ENCODE assay signal across 30 cellular contexts in genomic region chr12:128856791-128857078, GRCh38. TPM values are rescaled to one million over a fixed set of nuclear protein-coding genes. Genes with fewer than 3 reads are reported as not detected.
"Had no signal": no experiment of that assay in that cellular context is flagged by ENCODE, and none has a peak within 500 bp of the region (broad histone marks: within the 10 kb centered on the region; RNA-seq: fewer than 3 reads in every experiment).

No MANE protein-coding gene starts in this region.

- H3K4me3 ChIP-seq: breast epithelium, SK-N-MC had no signal

- H3K4me1 Mint-ChIP-seq: activated CD4-positive, alpha-beta T cell treated with anti-CD3 and anti-CD28 coated beads, Interleukin-2, amount 10 ng/mL, durations not matched to agents 7 days and 5 days; activated naive CD4-positive, alpha-beta T cell treated with anti-CD3 and anti-CD28 coated beads, Interleukin-2, amount 10 ng/mL, durations not matched to agents 7 days and 5 days; activated naive CD8-positive, alpha-beta T cell treated with anti-CD3 and anti-CD28 coated beads, Interleukin-2, amount 10 ng/mL, durations not matched to agents 7 days and 5 days had no signal

- H3K27ac ChIP-seq: breast epithelium, KMS-11, SK-N-MC, VCaP had no signal

- H3K4me1 ChIP-seq: breast epithelium had no signal

- H3K9ac ChIP-seq: KMS-11 had no signal

- DNase-seq: activated CD4-positive, alpha-beta memory T cell treated with anti-CD3 and anti-CD28 coated beads for 36 hours; activated CD4-positive, alpha-beta T cell treated with anti-CD3 and anti-CD28 coated beads, Interleukin-2, amount 10 ng/mL, durations not matched to agents 7 days and 5 days; activated CD4-positive, CD25-positive, alpha-beta regulatory T cell; activated gamma-delta T cell treated with Interleukin-2 at 50 U/mL for 16 hours; activated naive CD4-positive, alpha-beta T cell treated with anti-CD3 and anti-CD28 coated beads, Interleukin-2, amount 10 ng/mL, durations not matched to agents 7 days and 5 days; activated naive CD8-positive, alpha-beta T cell treated with anti-CD3 and anti-CD28 coated beads, Interleukin-2, amount 10 ng/mL, durations not matched to agents 7 days and 5 days; activated T-cell treated with anti-CD3 and anti-CD28 coated beads, Interleukin-2, amount 50 U/mL, for 72 hours; aorta; caudate nucleus; NCI-H1092; NCI-H1417; NCI-H1694; NCI-H2029; NCI-H2107; NCI-H2171 treated with DMSO at 0.1 percent for 48 hours; NCI-H226; NCI-H526 treated with DMSO at 0.1 percent for 48 hours; NK-92 treated with Interleukin-12 subunit alpha and Interleukin-12 subunit beta, amount 100 ng/mL, for 24 hours; RPMI8226; T-cell; T-helper 2 cell had no signal

- H3K9me3 ChIP-seq: breast epithelium had no signal

- H3K4me2 ChIP-seq: KMS-11 had no signal

- H3K36me3 Mint-ChIP-seq: activated CD4-positive, alpha-beta memory T cell treated with anti-CD3 and anti-CD28 coated beads for 36 hours; activated naive CD4-positive, alpha-beta T cell treated with anti-CD3 and anti-CD28 coated beads, Interleukin-2, amount 10 ng/mL, durations not matched to agents 7 days and 5 days; activated naive CD8-positive, alpha-beta T cell treated with anti-CD3 and anti-CD28 coated beads, Interleukin-2, amount 10 ng/mL, durations not matched to agents 7 days and 5 days; T-cell had no signal

- H3K36me3 ChIP-seq: breast epithelium had no signal

- H3K4me3 Mint-ChIP-seq: activated CD4-positive, alpha-beta memory T cell treated with anti-CD3 and anti-CD28 coated beads for 36 hours; activated CD4-positive, alpha-beta T cell treated with anti-CD3 and anti-CD28 coated beads, Interleukin-2, amount 10 ng/mL, durations not matched to agents 7 days and 5 days; activated naive CD4-positive, alpha-beta T cell treated with anti-CD3 and anti-CD28 coated beads, Interleukin-2, amount 10 ng/mL, durations not matched to agents 7 days and 5 days; activated naive CD8-positive, alpha-beta T cell treated with anti-CD3 and anti-CD28 coated beads, Interleukin-2, amount 10 ng/mL, durations not matched to agents 7 days and 5 days; activated T-cell treated with anti-CD3 and anti-CD28 coated beads, Interleukin-2, amount 50 U/mL, for 72 hours; T-cell had no signal

- ATAC-seq: activated T-cell treated with anti-CD3 and anti-CD28 coated beads, Interleukin-2, amount 50 U/mL, for 72 hours; Panc1; Right ventricle myocardium inferior; T-cell had no signal

- H3K9me3 Mint-ChIP-seq: activated CD4-positive, alpha-beta memory T cell treated with anti-CD3 and anti-CD28 coated beads for 36 hours; activated CD4-positive, alpha-beta T cell treated with anti-CD3 and anti-CD28 coated beads, Interleukin-2, amount 10 ng/mL, durations not matched to agents 7 days and 5 days; activated naive CD4-positive, alpha-beta T cell treated with anti-CD3 and anti-CD28 coated beads, Interleukin-2, amount 10 ng/mL, durations not matched to agents 7 days and 5 days; activated T-cell treated with anti-CD3 and anti-CD28 coated beads, Interleukin-2, amount 50 U/mL, for 72 hours; activated T-helper 2 cell treated with anti-CD3 and anti-CD28 coated beads, Interferon-gamma antibody, Interleukin-2, Interleukin-4, amounts not matched to agents 10 μg/mL and 5 μg/mL and 100 μg/mL, durations not matched to agents 14 hours and 24 hours and 36 hours; T-cell had no signal

- H3K27ac Mint-ChIP-seq: activated CD4-positive, alpha-beta memory T cell treated with anti-CD3 and anti-CD28 coated beads for 36 hours; activated CD4-positive, alpha-beta T cell treated with anti-CD3 and anti-CD28 coated beads, Interleukin-2, amount 10 ng/mL, durations not matched to agents 7 days and 5 days; activated naive CD4-positive, alpha-beta T cell treated with anti-CD3 and anti-CD28 coated beads, Interleukin-2, amount 10 ng/mL, durations not matched to agents 7 days and 5 days; activated naive CD8-positive, alpha-beta T cell treated with anti-CD3 and anti-CD28 coated beads, Interleukin-2, amount 10 ng/mL, durations not matched to agents 7 days and 5 days; activated T-cell treated with anti-CD3 and anti-CD28 coated beads, Interleukin-2, amount 50 U/mL, for 72 hours; activated T-helper 2 cell treated with anti-CD3 and anti-CD28 coated beads, Interferon-gamma antibody, Interleukin-2, Interleukin-4, amounts not matched to agents 10 μg/mL and 5 μg/mL and 100 μg/mL, durations not matched to agents 14 hours and 24 hours and 36 hours; T-cell had no signal

RNA-seq across cellular contexts. Expression of gene GLT1D1, which starts 3.5 kb away (rescaled TPM):
- total RNA-seq: activated CD4-positive, alpha-beta memory T cell treated with anti-CD3 and anti-CD28 coated beads for 36 hours; activated naive CD8-positive, alpha-beta T cell treated with anti-CD3 and anti-CD28 coated beads, Interleukin-2, amount 10 ng/mL, durations not matched to agents 7 days and 5 days; MCF 10A; NCI-H460 had no signal
